ENCODE assay signal across 8 cellular contexts in genomic region chr16:27203429-27204231, GRCh38. TPM values are rescaled to one million over a fixed set of nuclear protein-coding genes. Genes with fewer than 3 reads are reported as not detected.
DNase-seq lines count a peak whose midpoint lies in the region; ATAC-seq and TF ChIP-seq lines count a peak whose summit lies in the region.

TSS of gene KDM8 (plus strand) at chr16:27203526. CDS start at chr16:27210124, 6,598 bp downstream.

- peaks cover 41 to 70% (median 60%) of the 10 kb centered on the region in 7 donors for H3K4me1 Mint-ChIP-seq in naive thymus-derived CD4-positive, alpha-beta T cell
- peaks cover 37 to 67% of the 10 kb centered on the region in 2 donors for H3K4me1 Mint-ChIP-seq in stimulated activated naive B cell treated with anti-CD40 and anti-IgM and Interleukin-4, amounts not matched to agents 10 μg/mL and 1 μg/mL and 100 μg/mL, for 72 hours

- in situ Hi-C loops in GM23248 (cut with MboI) = no loop called here

- POLR2A ChIA-PET in naive thymus-derived CD4-positive, alpha-beta T cell (lab: Charles Lee) = interaction anchor here (0.6 to 6.6 kb wide), 33 partner anchors 8 to 366 kb away, joined by 3 to 128 read pairs (median 6); no protein-coding TSS in a partner anchor

- H3K27me3 ChIP-seq in DND-41 (ENCODE audit: insufficient read depth, low read length, poor library complexity) (no peaks in the 10 kb centered on the region), GM23248 (replicated peaks; ENCODE audit: insufficient read depth) (no peaks in the 10 kb centered on the region), fibroblast of lung (ENCODE audit: control insufficient read depth, insufficient read depth, low read length) (no peaks in the 10 kb centered on the region)
- H3K27me3 ChIP-seq in naive thymus-derived CD4-positive, alpha-beta T cell (ENCODE audit: control insufficient read depth in 2 of 2, insufficient read depth in 2 of 2, low read length in 2 of 2) = no peaks in the 10 kb centered on the region

- H3K27me3 Mint-ChIP-seq in naive thymus-derived CD4-positive, alpha-beta T cell = peaks cover 0 to 3% (median 0%) of the 10 kb centered on the region in 5 donors
- H3K27me3 Mint-ChIP-seq in stimulated activated naive B cell treated with anti-CD40 and anti-IgM and Interleukin-4, amounts not matched to agents 10 μg/mL and 1 μg/mL and 100 μg/mL, for 72 hours = no peaks in the 10 kb centered on the region

- peak within 1 kb of the TSS; percentile 95 for H3K9ac ChIP-seq in DND-41 (ENCODE audit: low read depth, low read length)
- H3K9ac ChIP-seq in GM23248 = peak within 1 kb of the TSS; percentile 95
- peak within 1 kb of the TSS; percentile 92 for H3K9ac ChIP-seq in fibroblast of lung (ENCODE audit: insufficient read depth, low read length)

- peaks cover 0 to 16% (median 0%) of the 10 kb centered on the region in 5 donors for H3K36me3 Mint-ChIP-seq in naive thymus-derived CD4-positive, alpha-beta T cell
- peaks cover 0 to 1% of the 10 kb centered on the region in 2 donors for H3K36me3 Mint-ChIP-seq in stimulated activated naive B cell treated with anti-CD40 and anti-IgM and Interleukin-4, amounts not matched to agents 10 μg/mL and 1 μg/mL and 100 μg/mL, for 72 hours

- H3K9me3 Mint-ChIP-seq in naive thymus-derived CD4-positive, alpha-beta T cell = peaks cover 0 to 8% (median 0%) of the 10 kb centered on the region in 11 donors
- H3K9me3 Mint-ChIP-seq in stimulated activated naive B cell treated with anti-CD40 and anti-IgM and Interleukin-4, amounts not matched to agents 10 μg/mL and 1 μg/mL and 100 μg/mL, for 72 hours = no peaks in the 10 kb centered on the region

- H3K27ac Mint-ChIP-seq in naive thymus-derived CD4-positive, alpha-beta T cell = peak within 1 kb of the TSS; percentile 94 to 100 (median 100)
- H3K27ac Mint-ChIP-seq in stimulated activated naive B cell treated with anti-CD40 and anti-IgM and Interleukin-4, amounts not matched to agents 10 μg/mL and 1 μg/mL and 100 μg/mL, for 72 hours = peak within 1 kb of the TSS; percentile 100

- H4K20me1 ChIP-seq in DND-41 (ENCODE audit: insufficient read depth, low read length) (no peaks in the 10 kb centered on the region), GM23248 (ENCODE audit: insufficient read depth) (no peaks in the 10 kb centered on the region), fibroblast of lung (ENCODE audit: control insufficient read depth, extremely low read depth, insufficient read depth, low read length) (no peaks in the 10 kb centered on the region)

- H3K79me2 ChIP-seq in DND-41 (ENCODE audit: insufficient read depth, low read length) = peaks cover 27% of the 10 kb centered on the region
- peaks cover 17% of the 10 kb centered on the region for H3K79me2 ChIP-seq in GM23248 (ENCODE audit: insufficient read depth)
- H3K79me2 ChIP-seq in fibroblast of lung (ENCODE audit: control insufficient read depth, insufficient read depth, low read length) = no peaks in the 10 kb centered on the region

- peak within 1 kb of the TSS; percentile 97 for H3K27ac ChIP-seq in DND-41 (ENCODE audit: low read length)
- H3K27ac ChIP-seq in GM23248 = peak within 1 kb of the TSS; percentile 92
- peak within 1 kb of the TSS; percentile 87 for H3K27ac ChIP-seq in fibroblast of lung (ENCODE audit: insufficient read depth, low read length)
- peak within 1 kb of the TSS; percentile 93 for H3K27ac ChIP-seq in naive thymus-derived CD4-positive, alpha-beta T cell (ENCODE audit: low read depth, low read length)

- peak within 1 kb of the TSS; percentile 91 to 100 (median 98) for H3K4me3 Mint-ChIP-seq in naive thymus-derived CD4-positive, alpha-beta T cell
- peak within 1 kb of the TSS; percentile 93 to 94 for H3K4me3 Mint-ChIP-seq in stimulated activated naive B cell treated with anti-CD40 and anti-IgM and Interleukin-4, amounts not matched to agents 10 μg/mL and 1 μg/mL and 100 μg/mL, for 72 hours

- H2AFZ ChIP-seq in DND-41 (ENCODE audit: low read depth, low read length) (peak within 1 kb of the TSS; percentile 84), GM23248 (peak within 1 kb of the TSS; percentile 84), fibroblast of lung (ENCODE audit: low read length) (peak within 1 kb of the TSS; percentile 98)

- TF ChIP-seq CTCF in DND-41 (IDR thresholded peaks at IDR 0.05; ENCODE audit: borderline replicate concordance, extremely low read depth, low read length, poor library complexity, severe bottlenecking) (no peak), fibroblast of lung (conservative IDR thresholded peaks at IDR 0.05 in 1 of 2, IDR thresholded peaks at IDR 0.05 in 1 of 2; ENCODE audit: low read depth in 1 of 2, low read length in 2 of 2) (no peak)

- DNase-seq in DND-41 (peak; percentile 100), GM23248 (peak; percentile 100), Kasumi-1 (lab: John Stamatoyannopoulos, UW) (peak; percentile 86 to 93), RPMI7951 (ENCODE audit: low read depth) (peak; percentile 97), fibroblast of lung (ENCODE audit: low read depth in 2 of 2) (peak; percentile 99 to 100)
- DNase-seq in activated T-helper 1 cell treated with anti-CD3 and anti-CD28 coated beads, Interleukin-2, amount 50 U/mL, for 16 hours (ENCODE audit: low read depth in 1 of 2, low spot score in 1 of 2) = peak; percentile 99 to 100
- DNase-seq in naive thymus-derived CD4-positive, alpha-beta T cell = peak; percentile 96 to 100 (median 100)
- peak; percentile 100 for DNase-seq in stimulated activated naive B cell treated with anti-CD40 and anti-IgM and Interleukin-4, amounts not matched to agents 10 μg/mL and 1 μg/mL and 100 μg/mL, for 72 hours

- no peaks in the 10 kb centered on the region for H3F3A ChIP-seq in GM23248 (ENCODE audit: insufficient read depth)

- 1% methylated on average over 62 to 66 of the region's 69 CpGs for WGBS in GM23248 (ENCODE audit: low coverage in 1 of 2, low lambda C conversion rate in 2 of 2, missing lambda C conversion rate in 2 of 2), 2 experiments

- CTCF ChIA-PET in naive thymus-derived CD4-positive, alpha-beta T cell (lab: Charles Lee) = interaction anchor here (0.6 to 4.7 kb wide), 10 partner anchors 16 to 115 kb away, joined by 3 to 29 read pairs (median 4); no protein-coding TSS in a partner anchor

- H3K4me2 ChIP-seq in DND-41 (ENCODE audit: insufficient read depth, low read length) (peak within 1 kb of the TSS; percentile 89), GM23248 (ENCODE audit: unreplicated experiment) (peak within 1 kb of the TSS; percentile 95), fibroblast of lung (ENCODE audit: extremely low read depth, insufficient read depth, low read length) (peak within 1 kb of the TSS; percentile 94)

- H3K4me3 ChIP-seq in DND-41 (ENCODE audit: low read depth in 1 of 2, low read length in 2 of 2) (peak within 1 kb of the TSS; percentile 60 to 81), GM23248 (peak within 1 kb of the TSS; percentile 79), fibroblast of lung (replicated peaks in 1 of 4; ENCODE audit: control extremely low read depth in 1 of 4, insufficient read depth in 1 of 4, low read depth in 3 of 4, low read length in 4 of 4) (peak within 1 kb of the TSS; percentile 70 to 88 (median 78))
- peak within 1 kb of the TSS; percentile 97 for H3K4me3 ChIP-seq in naive thymus-derived CD4-positive, alpha-beta T cell (ENCODE audit: low read length)

- H3K9me2 ChIP-seq in GM23248 (ENCODE audit: insufficient read depth) = no peaks in the 10 kb centered on the region

- ATAC-seq in DND-41 (ENCODE audit: insufficient read depth, low read depth) = peak; percentile 84
- peak; percentile 88 for ATAC-seq in naive thymus-derived CD4-positive, alpha-beta T cell
- peak; percentile 80 to 83 for ATAC-seq in stimulated activated naive B cell treated with anti-CD40 and anti-IgM and Interleukin-4, amounts not matched to agents 10 μg/mL and 1 μg/mL and 100 μg/mL, for 72 hours (replicated peaks)

- H3K4me1 ChIP-seq in DND-41 (ENCODE audit: insufficient read depth, low read length) (peaks cover 46% of the 10 kb centered on the region), GM23248 (ENCODE audit: insufficient read depth) (peaks cover 7% of the 10 kb centered on the region; the same call in 1 of the 2 replicates), fibroblast of lung (ENCODE audit: control insufficient read depth, extremely low read depth, insufficient read depth, low read length) (peaks cover 5% of the 10 kb centered on the region)
- peaks cover 40 to 50% of the 10 kb centered on the region in 2 donors for H3K4me1 ChIP-seq in naive thymus-derived CD4-positive, alpha-beta T cell (ENCODE audit: control insufficient read depth in 2 of 2, insufficient read depth in 2 of 2, low read length in 2 of 2)

- H3K9me3 ChIP-seq in DND-41 (ENCODE audit: insufficient read depth, low read length, severe bottlenecking) = no peaks in the 10 kb centered on the region
- no peaks in the 10 kb centered on the region for H3K9me3 ChIP-seq in GM23248 (ENCODE audit: low read depth)
- no peaks in the 10 kb centered on the region for H3K9me3 ChIP-seq in fibroblast of lung (ENCODE audit: control insufficient read depth, insufficient read depth, low read depth, low read length)
- no peaks in the 10 kb centered on the region for H3K9me3 ChIP-seq in naive thymus-derived CD4-positive, alpha-beta T cell (ENCODE audit: control insufficient read depth in 2 of 3, low read length in 3 of 3)

- intact Hi-C loops in naive thymus-derived CD4-positive, alpha-beta T cell (cut with micrococcal nuclease) = loop anchor here (1.0 to 5.0 kb wide), 10 partner anchors 8 to 347 kb away; partner anchors contain the start of genes NSMCE1 (in 2 of the 2), IL21R (in 1 of the 2) and KATNIP (in 1 of the 2)

- H3K36me3 ChIP-seq in DND-41 (ENCODE audit: insufficient read depth, low read length) = peaks cover 6% of the 10 kb centered on the region; the same call in 1 of the 2 replicates
- H3K36me3 ChIP-seq in GM23248 (ENCODE audit: low read depth) = no peaks in the 10 kb centered on the region
- H3K36me3 ChIP-seq in fibroblast of lung (ENCODE audit: control insufficient read depth, insufficient read depth, low read length) = no peaks in the 10 kb centered on the region
- peaks cover 0 to 3% (median 0%) of the 10 kb centered on the region in 3 experiments for H3K36me3 ChIP-seq in naive thymus-derived CD4-positive, alpha-beta T cell (ENCODE audit: control insufficient read depth in 2 of 3, insufficient read depth in 3 of 3, low read length in 3 of 3)

RNA-seq across cellular contexts. Expression of gene KDM8, which starts in this region (rescaled TPM):
- total RNA-seq in GM23248 (2014; rRNA removed; shearing (Covaris generic)) = 1.8 and 2.5 TPM in 2 replicates
- 2.2 and 3.5 TPM in 2 replicates for polyA plus RNA-seq in GM23248 (2016; fragmentation: Nextera tagmentation; extraction: Ambion mirVana)
- total RNA-seq in RPMI7951 (2014; rRNA removed; shearing (Covaris generic)) = 2.3 and 2.4 TPM in 2 replicates
- total RNA-seq in fibroblast of lung = 1.8 and 3.6 TPM in 2 replicates
- polyA plus RNA-seq in fibroblast of lung = 2.0 and 2.9 TPM in 2 replicates
- polyA plus RNA-seq in fibroblast of lung (2012) = 2.9 and 3.8 TPM in 2 replicates
- 7.1 and 8.2 TPM in 2 replicates for polyA minus RNA-seq in fibroblast of lung (ENCODE audit: low replicate concordance)
- 10 to 100 TPM; 15.6 to 34.4 (median 19.0) TPM for total RNA-seq in naive thymus-derived CD4-positive, alpha-beta T cell
- polyA plus RNA-seq in naive thymus-derived CD4-positive, alpha-beta T cell = 10 to 100 TPM in 1 of 2 donors, 1 to 10 TPM in 1; 10.0 to 15.4 TPM

Comparison
In these comparisons a context has a peak if more than half of its experiments do, and no peak if none do; other contexts are left out.
1. Peak in every context shown above with its lines: DNase-seq, ATAC-seq, H3K4me3 ChIP-seq and H3K27ac ChIP-seq.